ENCODE assay signal across 1 cellular context in the genomic region with DNA sequence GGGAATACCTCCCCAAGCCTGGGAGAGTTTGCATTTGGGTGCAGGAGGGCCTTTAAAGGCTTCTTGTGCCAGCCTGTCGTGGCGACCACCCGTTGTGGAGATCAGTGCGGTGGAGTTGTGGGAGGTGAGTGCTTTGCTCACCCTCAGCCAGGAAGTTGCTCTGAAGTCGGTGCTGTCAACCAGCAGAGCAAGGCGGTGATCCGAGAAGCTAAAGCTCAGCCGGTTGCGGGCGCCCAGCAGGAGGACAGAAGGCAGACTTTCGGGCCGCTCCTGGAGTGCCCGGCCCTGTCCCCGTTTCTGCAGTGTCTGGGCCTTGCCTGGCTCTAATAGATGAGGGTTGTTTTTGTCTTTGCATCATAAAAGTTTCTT.
TF ChIP-seq lines count a peak whose summit lies in the region.

No MANE protein-coding gene starts in this region.

TF ChIP-seq in A549, 52 proteins besides CTCF, POLR2A, EP300 and RAD21 (continued from another document):
- TF ChIP-seq, protein P1, sequence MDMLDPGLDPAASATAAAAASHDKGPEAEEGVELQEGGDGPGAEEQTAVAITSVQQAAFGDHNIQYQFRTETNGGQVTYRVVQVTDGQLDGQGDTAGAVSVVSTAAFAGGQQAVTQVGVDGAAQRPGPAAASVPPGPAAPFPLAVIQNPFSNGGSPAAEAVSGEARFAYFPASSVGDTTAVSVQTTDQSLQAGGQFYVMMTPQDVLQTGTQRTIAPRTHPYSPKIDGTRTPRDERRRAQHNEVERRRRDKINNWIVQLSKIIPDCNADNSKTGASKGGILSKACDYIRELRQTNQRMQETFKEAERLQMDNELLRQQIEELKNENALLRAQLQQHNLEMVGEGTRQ (IDR thresholded peaks at IDR 0.05): no peak
